24 cellular contexts compared by ENCODE assay signal in the genomic region with DNA sequence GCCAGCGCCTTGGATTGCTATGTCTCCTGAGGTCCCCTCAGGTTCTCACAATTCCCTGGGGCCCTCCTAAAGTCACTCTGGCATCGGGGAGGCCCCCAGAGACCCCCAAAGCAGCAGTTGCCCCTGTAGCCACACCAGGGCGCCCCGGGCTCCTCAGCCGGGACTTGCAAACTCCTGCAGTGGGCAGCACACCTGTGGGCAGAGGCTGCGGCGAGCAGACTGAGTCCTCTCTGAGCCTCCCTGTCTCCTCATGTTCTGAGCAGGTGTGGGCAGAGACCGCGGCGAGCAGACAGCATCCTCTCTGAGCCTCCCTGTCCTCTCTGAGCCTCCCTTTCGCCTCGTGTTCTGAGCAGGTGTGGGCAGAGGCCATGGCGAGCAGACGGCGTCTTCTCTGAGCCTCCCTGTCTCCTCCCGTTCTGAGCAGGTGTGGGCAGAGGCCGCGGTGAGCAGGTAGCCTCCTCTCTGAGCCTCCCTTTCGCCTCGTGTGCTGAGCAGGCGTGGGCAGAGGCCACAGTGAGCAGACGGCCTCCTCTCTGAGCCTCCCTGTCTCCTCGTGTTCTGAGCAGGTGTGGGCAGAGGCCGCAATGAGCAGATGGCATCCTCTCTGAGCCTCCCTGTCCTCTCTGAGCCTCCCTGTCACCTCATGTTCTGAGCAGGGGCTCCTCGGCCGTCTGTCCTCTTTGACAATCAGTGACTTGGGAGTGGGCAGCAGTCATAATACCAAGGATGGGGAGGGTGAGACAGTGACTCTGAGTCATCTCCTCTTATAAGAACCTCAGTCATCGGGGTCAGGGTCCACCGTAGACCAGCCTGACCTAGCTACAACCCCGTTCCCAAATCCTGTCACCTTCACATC.
"Had no signal": no experiment of that assay in that cellular context is flagged by ENCODE, and none has a peak within 500 bp of the region (broad histone marks: within the 10 kb centered on the region; RNA-seq: fewer than 3 reads in every experiment).

No MANE protein-coding gene starts in this region.

- H3K36me3 Mint-ChIP-seq: immature natural killer cell; naive thymus-derived CD4-positive, alpha-beta T cell; natural killer cell treated with Interleukin-12 subunit alpha and Interleukin-12 subunit beta and Interleukin-15 and Interleukin-18, amount 100 ng/mL, for 72 hours; stimulated activated memory B cell treated with anti-CD40 and anti-IgM and Interleukin-4, amounts not matched to agents 10 μg/mL and 1 μg/mL and 100 μg/mL, for 72 hours; type B pancreatic cell had no signal

- H3K4me1 Mint-ChIP-seq: immature natural killer cell; naive thymus-derived CD4-positive, alpha-beta T cell; stimulated activated memory B cell treated with anti-CD40 and anti-IgM and Interleukin-4, amounts not matched to agents 10 μg/mL and 1 μg/mL and 100 μg/mL, for 72 hours; stimulated activated naive CD8-positive, alpha-beta T cell treated with anti-CD3 and anti-CD28 coated beads, Interleukin-15, amount 100 ng/mL, for 72 hours had no signal

- H3K36me3 ChIP-seq: heart left ventricle, left ventricle myocardium inferior, right lobe of liver, tibial nerve had no signal

- H3K4me3 Mint-ChIP-seq: immature natural killer cell; naive thymus-derived CD4-positive, alpha-beta T cell; natural killer cell treated with Interleukin-12 subunit alpha and Interleukin-12 subunit beta and Interleukin-15 and Interleukin-18, amount 100 ng/mL, for 72 hours; stimulated activated memory B cell treated with anti-CD40 and anti-IgM and Interleukin-4, amounts not matched to agents 10 μg/mL and 1 μg/mL and 100 μg/mL, for 72 hours; stimulated activated naive CD8-positive, alpha-beta T cell treated with anti-CD3 and anti-CD28 coated beads, Interleukin-15, amount 100 ng/mL, for 72 hours; type B pancreatic cell had no signal

- H3K27me3 Mint-ChIP-seq: natural killer cell treated with Interleukin-12 subunit alpha and Interleukin-12 subunit beta and Interleukin-15 and Interleukin-18, amount 100 ng/mL, for 72 hours; stimulated activated memory B cell treated with anti-CD40 and anti-IgM and Interleukin-4, amounts not matched to agents 10 μg/mL and 1 μg/mL and 100 μg/mL, for 72 hours; stimulated activated naive CD8-positive, alpha-beta T cell treated with anti-CD3 and anti-CD28 coated beads, Interleukin-15, amount 100 ng/mL, for 72 hours; type B pancreatic cell had no signal

- DNase-seq: heart left ventricle; hypothalamus; immature natural killer cell; left ventricle myocardium inferior; mesendoderm; midbrain; mucosa of descending colon; naive thymus-derived CD4-positive, alpha-beta T cell; nucleus accumbens; psoas muscle; stimulated activated CD4-positive, alpha-beta T cell treated with anti-CD3 and anti-CD28 coated beads, Interleukin-1b, Interleukin-23, amount 100 ng/mL, for 48 hours; stimulated activated CD4-positive, alpha-beta T cell treated with anti-CD3 and anti-CD28 coated beads, Interleukin-2, amount 100 ng/mL, for 48 hours; stimulated activated CD4-positive, alpha-beta T cell treated with anti-CD3 and anti-CD28 coated beads, Interleukin-4, amount 100 ng/mL, for 4 hours; stimulated activated CD8-positive, alpha-beta memory T cell treated with anti-CD3 and anti-CD28 coated beads, Interleukin-4, amount 100 ng/mL, for 48 hours; stimulated activated naive CD4-positive, alpha-beta T cell treated with Interleukin-2 at 50 U/mL for 16 hours; stimulated activated naive CD8-positive, alpha-beta T cell treated with anti-CD3 and anti-CD28 coated beads, Interleukin-15, amount 100 ng/mL, for 72 hours; substantia nigra had no signal

- H3K9me3 Mint-ChIP-seq: natural killer cell treated with Interleukin-12 subunit alpha and Interleukin-12 subunit beta and Interleukin-15 and Interleukin-18, amount 100 ng/mL, for 72 hours; stimulated activated naive CD8-positive, alpha-beta T cell treated with anti-CD3 and anti-CD28 coated beads, Interleukin-15, amount 100 ng/mL, for 72 hours; type B pancreatic cell had no signal

- H3K27me3 ChIP-seq: heart left ventricle, right lobe of liver, tibial nerve had no signal

- H3K4me3 ChIP-seq: heart left ventricle, left ventricle myocardium inferior, lung, mucosa of descending colon, psoas muscle, right lobe of liver, smooth muscle cell, tibial nerve had no signal

- H3K27ac Mint-ChIP-seq: immature natural killer cell; naive thymus-derived CD4-positive, alpha-beta T cell; natural killer cell treated with Interleukin-12 subunit alpha and Interleukin-12 subunit beta and Interleukin-15 and Interleukin-18, amount 100 ng/mL, for 72 hours; stimulated activated memory B cell treated with anti-CD40 and anti-IgM and Interleukin-4, amounts not matched to agents 10 μg/mL and 1 μg/mL and 100 μg/mL, for 72 hours; stimulated activated naive CD8-positive, alpha-beta T cell treated with anti-CD3 and anti-CD28 coated beads, Interleukin-15, amount 100 ng/mL, for 72 hours; type B pancreatic cell had no signal
